Comparison of ENCODE assay signal across 17 cellular contexts in the genomic region with DNA sequence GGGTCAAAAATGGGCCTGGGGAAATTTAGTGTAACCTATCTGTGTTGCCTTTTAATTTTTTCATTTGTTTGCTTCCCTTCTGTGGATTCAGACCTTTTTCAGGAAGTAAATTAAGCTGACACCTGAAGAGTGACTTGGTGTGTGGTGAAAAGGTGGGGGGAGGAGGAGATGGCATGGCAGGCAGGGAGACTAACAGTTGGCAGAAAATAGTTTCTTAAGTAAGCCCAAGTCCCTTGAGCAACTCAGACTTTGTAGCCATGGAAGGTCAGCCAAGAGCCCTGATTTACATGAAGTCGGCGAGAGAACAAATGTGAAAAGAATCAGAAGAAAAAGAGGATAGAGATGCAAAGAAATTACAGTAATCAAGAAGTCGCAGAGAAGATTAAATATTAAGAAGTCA. TPM values are rescaled to one million over a fixed set of nuclear protein-coding genes. Genes with fewer than 3 reads are reported as not detected.
"Had no signal": no experiment of that assay in that cellular context is flagged by ENCODE, and none has a peak within 500 bp of the region (broad histone marks: within the 10 kb centered on the region; RNA-seq: fewer than 3 reads in every experiment).

No MANE protein-coding gene starts in this region.

- H3K36me3 ChIP-seq: breast epithelium, stomach had no signal

- H3K9me3 ChIP-seq: breast epithelium, stomach had no signal

- DNase-seq: activated CD4-positive, alpha-beta T cell treated with anti-CD3 and anti-CD28 coated beads, Interleukin-2, amount 50 U/mL, for 48 hours; activated CD4-positive, CD25-positive, alpha-beta regulatory T cell treated with anti-CD3 and anti-CD28 coated beads, Interleukin-2, amount 50 U/mL, for 72 hours; activated gamma-delta T cell; activated T-cell treated with anti-CD3 and anti-CD28 coated beads, Interleukin-2, amount 50 U/mL, for 48 hours; aorta; endodermal cell; hypothalamus; left cardiac atrium; mammary epithelial cell; stimulated activated CD4-positive, alpha-beta T cell treated with anti-CD3 and anti-CD28 coated beads, Interleukin-4, amount 100 ng/mL, for 4 hours; stomach had no signal

- H3K27me3 ChIP-seq: breast epithelium, stomach had no signal

- H3K27ac ChIP-seq: breast epithelium, stomach had no signal

- H3K4me1 ChIP-seq: breast epithelium had no signal

- H3K4me3 ChIP-seq: breast epithelium, stomach had no signal

RNA-seq across cellular contexts. Expression of gene UPP2, which starts 19.0 kb away (rescaled TPM):
- total RNA-seq: aorta, dermis microvascular lymphatic vessel endothelial cell, endodermal cell, left cardiac atrium, mammary epithelial cell, omental fat pad, pulmonary artery endothelial cell, stomach had no signal
- polyA plus RNA-seq: aorta, esophagus, mammary epithelial cell, stomach, urinary bladder had no signal
